In genomic region chr1:206489980-206490534, GRCh38 we compare ENCODE assay signal across 1 cellular context.
TF ChIP-seq lines count a peak whose summit lies in the region.

No MANE protein-coding gene starts in this region.

TF ChIP-seq in GM12878, 131 proteins besides CTCF, POLR2A, EP300 and RAD21 (continued from another document):
- no peak for TF ChIP-seq NBN (IDR thresholded peaks at IDR 0.05)
- no peak for TF ChIP-seq TAF1 (IDR thresholded peaks at IDR 0.05; ENCODE audit: borderline replicate concordance, low read depth, low read length)
- no peak for TF ChIP-seq STAT3 (IDR thresholded peaks at IDR 0.05; ENCODE audit: low read depth, low read length)
- TF ChIP-seq EZH2 (IDR thresholded peaks at IDR 0.05; ENCODE audit: borderline replicate concordance, control insufficient read depth, low read depth, low read length), result no peak
- no peak for TF ChIP-seq ZBTB4 (CRISPR knock-in tag; IDR thresholded peaks at IDR 0.05)
- TF ChIP-seq BCL3 (IDR thresholded peaks at IDR 0.05; ENCODE audit: borderline replicate concordance, insufficient read depth, low read depth, low read length, poor library complexity, severe bottlenecking), result no peak
- TF ChIP-seq MLLT1 (IDR thresholded peaks at IDR 0.05), result peak; percentile 55
- TF ChIP-seq POU2F2 (IDR thresholded peaks at IDR 0.05; ENCODE audit: borderline replicate concordance, low read depth, low read length), result peak; percentile 26; the same call in 1 of the 3 replicates
- no peak for TF ChIP-seq USF2 (IDR thresholded peaks at IDR 0.05; ENCODE audit: borderline replicate concordance, low read depth, low read length)
- 0 out of 2 replicates have a peak, but pooled peaks have one; percentile 25 for TF ChIP-seq STAT1 (conservative IDR thresholded peaks at IDR 0.05)
- no peak for TF ChIP-seq SUPT20H (IDR thresholded peaks at IDR 0.05; ENCODE audit: borderline replicate concordance, control insufficient read depth, low read depth, low read length)
- no peak for TF ChIP-seq ZNF24 (IDR thresholded peaks at IDR 0.05)
- TF ChIP-seq SREBF2 (IDR thresholded peaks at IDR 0.05; ENCODE audit: low read length), result no peak
- no peak for TF ChIP-seq IKZF2 (IDR thresholded peaks at IDR 0.05)
- TF ChIP-seq HDGF (IDR thresholded peaks at IDR 0.05), result peak; percentile 40; the same call in 1 of the 2 replicates
- no peak for TF ChIP-seq CBFB (IDR thresholded peaks at IDR 0.05; ENCODE audit: low read depth)
- peak; percentile 87 for TF ChIP-seq YY1 (IDR thresholded peaks at IDR 0.05; ENCODE audit: low read depth, low read length)
- TF ChIP-seq TCF3 (IDR thresholded peaks at IDR 0.05; ENCODE audit: borderline replicate concordance, insufficient read depth, low read depth, low read length), result no peak
- no peak for TF ChIP-seq BACH1 (IDR thresholded peaks at IDR 0.05; ENCODE audit: borderline replicate concordance)
- no peak for TF ChIP-seq CREB1 (IDR thresholded peaks at IDR 0.05; ENCODE audit: low read depth)
- no peak for TF ChIP-seq CBX3 (IDR thresholded peaks at IDR 0.05; ENCODE audit: borderline replicate concordance, low read depth)
- TF ChIP-seq JUND (IDR thresholded peaks at IDR 0.05; ENCODE audit: low read depth, low read length), result no peak
- TF ChIP-seq BMI1 (IDR thresholded peaks at IDR 0.05; ENCODE audit: borderline replicate concordance), result no peak
- TF ChIP-seq KLF5 (IDR thresholded peaks at IDR 0.05; ENCODE audit: partially characterized antibody), result no peak
- TF ChIP-seq SPI1 (IDR thresholded peaks at IDR 0.05; ENCODE audit: borderline replicate concordance, insufficient read depth, low read depth, low read length), result no peak
- TF ChIP-seq NRF1 (conservative IDR thresholded peaks at IDR 0.05; ENCODE audit: low read depth, low read length), result no peak
- TF ChIP-seq CHD2 (IDR thresholded peaks at IDR 0.05; ENCODE audit: borderline replicate concordance, low read depth, low read length), result no peak
- TF ChIP-seq RB1 (IDR thresholded peaks at IDR 0.05; ENCODE audit: borderline replicate concordance), result 0 out of 2 replicates have a peak, but pooled peaks have one; percentile 26
- TF ChIP-seq PAX8 (IDR thresholded peaks at IDR 0.05), result no peak
TF ChIP-seq in GM12878: peak in this region for 11.
